19 cellular contexts compared by ENCODE assay signal in the genomic region with DNA sequence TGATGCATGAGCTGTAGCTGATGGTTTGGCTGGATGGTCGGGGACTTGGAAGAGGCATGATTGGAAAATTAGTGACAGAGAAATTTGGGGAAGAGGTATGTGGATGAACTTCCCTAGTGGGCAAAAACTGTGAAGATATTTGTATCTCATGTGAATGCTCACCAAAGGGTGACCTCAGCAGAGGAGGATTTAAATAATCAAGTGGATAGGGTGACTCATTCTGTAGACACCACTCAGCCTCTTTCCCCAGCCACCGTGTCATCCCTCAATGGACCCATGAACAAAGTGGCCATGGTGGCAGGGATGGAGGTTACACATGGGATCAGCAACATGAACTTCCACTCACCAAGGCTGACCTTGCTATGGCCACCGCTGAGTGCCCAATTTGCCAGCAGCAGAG.
"Had no signal": no experiment of that assay in that cellular context is flagged by ENCODE, and none has a peak within 500 bp of the region (broad histone marks: within the 10 kb centered on the region; RNA-seq: fewer than 3 reads in every experiment).

No MANE protein-coding gene starts in this region.

- H3K4me2 ChIP-seq: hepatocyte had no signal

- DNase-seq: effector CD4-positive, alpha-beta T cell; kidney; naive thymus-derived CD4-positive, alpha-beta T cell; nephron progenitor cell; psoas muscle; retina; right lobe of liver; spleen; stimulated activated CD4-positive, alpha-beta T cell treated with anti-CD3 and anti-CD28 coated beads, Interleukin-15, amount 100 ng/mL, for 24 hours; stimulated activated CD4-positive, alpha-beta T cell treated with anti-CD3 and anti-CD28 coated beads, Interleukin-1b, Interleukin-23, amount 100 ng/mL, for 48 hours; stimulated activated CD4-positive, alpha-beta T cell treated with anti-CD3 and anti-CD28 coated beads, Interleukin-4, amount 100 ng/mL, for 24 hours; stimulated activated naive CD8-positive, alpha-beta T cell treated with anti-CD3 and anti-CD28 coated beads, Interleukin-15, amount 100 ng/mL, for 72 hours; testis; trophoblast cell had no signal

- H3K27me3 ChIP-seq: gastroesophageal sphincter, hepatocyte, right lobe of liver, spleen, testis had no signal

- ATAC-seq: esophagus mucosa; gastroesophageal sphincter; naive thymus-derived CD4-positive, alpha-beta T cell; psoas muscle; right lobe of liver; stimulated activated memory B cell treated with anti-CD40 and anti-IgM and Interleukin-4, amounts not matched to agents 10 μg/mL and 1 μg/mL and 100 μg/mL, for 72 hours; stimulated activated naive CD8-positive, alpha-beta T cell treated with anti-CD3 and anti-CD28 coated beads, Interleukin-15, amount 100 ng/mL, for 72 hours had no signal

- H3K4me1 ChIP-seq: gastroesophageal sphincter, psoas muscle, right lobe of liver, spleen, testis had no signal

- H3K9me3 ChIP-seq: gastroesophageal sphincter, psoas muscle, right lobe of liver, spleen, testis had no signal

- H3K27ac ChIP-seq: coronary artery, gastroesophageal sphincter, hepatocyte, psoas muscle, right lobe of liver, spleen, testis had no signal

- H3K4me3 ChIP-seq: coronary artery, gastroesophageal sphincter, hepatocyte, psoas muscle, right lobe of liver, spleen, testis had no signal

- H3K36me3 ChIP-seq: gastroesophageal sphincter, right lobe of liver, spleen had no signal

- H2AFZ ChIP-seq: hepatocyte had no signal
